8 cellular contexts compared by ENCODE assay signal in genomic region chr19:47124937-47125668, GRCh38. TPM values are rescaled to one million over a fixed set of nuclear protein-coding genes. Genes with fewer than 3 reads are reported as not detected.
DNase-seq lines count a peak whose midpoint lies in the region; ATAC-seq and TF ChIP-seq lines count a peak whose summit lies in the region.

No MANE protein-coding gene starts in this region.

- H3K9ac ChIP-seq in mucosa of stomach (ENCODE audit: low read length): peak overlapping the region; percentile 7

- peak; percentile 55 to 72 for ATAC-seq in activated naive CD4-positive, alpha-beta T cell treated with anti-CD3 and anti-CD28 coated beads, Interleukin-2, amount 50 U/mL, for 72 hours

- CTCF ChIA-PET in activated naive CD4-positive, alpha-beta T cell treated with anti-CD3 and anti-CD28 coated beads, Interleukin-2, amount 10 ng/mL, durations not matched to agents 7 days and 5 days (lab: Charles Lee): interaction anchor here (0.6 to 4.7 kb wide), 14 partner anchors 9 to 112 kb away, joined by 3 to 54 read pairs (median 6); partner anchors contain the start of gene ZC3H4

- no peaks in the 10 kb centered on the region for H3K9me3 ChIP-seq in SJSA1 (replicated peaks)
- H3K9me3 ChIP-seq in mucosa of stomach (ENCODE audit: control insufficient read depth, low read length): no peaks in the 10 kb centered on the region

- H3K27me3 ChIP-seq in SJSA1 (replicated peaks): no peaks in the 10 kb centered on the region
- no peaks in the 10 kb centered on the region for H3K27me3 ChIP-seq in mucosa of stomach (ENCODE audit: control insufficient read depth, insufficient read depth, low read length)

- no peak overlapping the region for H3K4me3 Mint-ChIP-seq in activated naive CD4-positive, alpha-beta T cell treated with anti-CD3 and anti-CD28 coated beads, Interleukin-2, amount 10 ng/mL, durations not matched to agents 7 days and 5 days

- H3K27me3 Mint-ChIP-seq in activated naive CD4-positive, alpha-beta T cell treated with anti-CD3 and anti-CD28 coated beads, Interleukin-2, amount 10 ng/mL, durations not matched to agents 7 days and 5 days: peaks cover 10% of the 10 kb centered on the region

- TF ChIP-seq CTCF in epithelial cell of esophagus (IDR thresholded peaks at IDR 0.05; ENCODE audit: insufficient read depth, low read depth, low read length, missing control alignments): peak; percentile 63

- no peak overlapping the region for H3K4me3 ChIP-seq in SJSA1
- no peak overlapping the region for H3K4me3 ChIP-seq in epithelial cell of esophagus (ENCODE audit: low read length)
- no peak overlapping the region for H3K4me3 ChIP-seq in mucosa of stomach (ENCODE audit: low read length)

- H3K9me3 Mint-ChIP-seq in activated naive CD4-positive, alpha-beta T cell treated with anti-CD3 and anti-CD28 coated beads, Interleukin-2, amount 50 U/mL, for 72 hours: peaks cover 0 to 3% of the 10 kb centered on the region in 2 donors
- no peaks in the 10 kb centered on the region for H3K9me3 Mint-ChIP-seq in activated naive CD4-positive, alpha-beta T cell treated with anti-CD3 and anti-CD28 coated beads, Interleukin-2, amount 10 ng/mL, durations not matched to agents 7 days and 5 days

- DNase-seq in activated naive CD4-positive, alpha-beta T cell treated with anti-CD3 and anti-CD28 coated beads, Interleukin-2, amount 50 U/mL, for 72 hours (ENCODE audit: low spot score in 2 of 2): peak in 1 of 2 donors; percentile 23
- no peak for DNase-seq in activated naive CD4-positive, alpha-beta T cell treated with anti-CD3 and anti-CD28 coated beads, Interleukin-2, amount 10 ng/mL, durations not matched to agents 7 days and 5 days
- DNase-seq in NCI-H1105 (lab: John Stamatoyannopoulos, UW): peak; percentile 75
- DNase-seq in SJSA1 (ENCODE audit: low read depth in 1 of 2, low spot score in 2 of 2): peak; percentile 47 to 75
- peak; percentile 82 for DNase-seq in epithelial cell of esophagus (ENCODE audit: low read depth)
- no peak for DNase-seq in effector CD4-positive, alpha-beta T cell
- DNase-seq in activated gamma-delta T cell treated with Interleukin-2 at 50 U/mL for 16 hours: no peak

- H3K4me1 Mint-ChIP-seq in activated naive CD4-positive, alpha-beta T cell treated with anti-CD3 and anti-CD28 coated beads, Interleukin-2, amount 10 ng/mL, durations not matched to agents 7 days and 5 days: peaks cover 7% of the 10 kb centered on the region

- H3K27ac ChIP-seq in SJSA1: no peak overlapping the region

- H3K36me3 Mint-ChIP-seq in activated naive CD4-positive, alpha-beta T cell treated with anti-CD3 and anti-CD28 coated beads, Interleukin-2, amount 50 U/mL, for 72 hours: peaks cover under 1 to 8% of the 10 kb centered on the region in 2 donors
- no peaks in the 10 kb centered on the region for H3K36me3 Mint-ChIP-seq in activated naive CD4-positive, alpha-beta T cell treated with anti-CD3 and anti-CD28 coated beads, Interleukin-2, amount 10 ng/mL, durations not matched to agents 7 days and 5 days

- no peak overlapping the region for H3K27ac Mint-ChIP-seq in activated naive CD4-positive, alpha-beta T cell treated with anti-CD3 and anti-CD28 coated beads, Interleukin-2, amount 50 U/mL, for 72 hours
- H3K27ac Mint-ChIP-seq in activated naive CD4-positive, alpha-beta T cell treated with anti-CD3 and anti-CD28 coated beads, Interleukin-2, amount 10 ng/mL, durations not matched to agents 7 days and 5 days: no peak overlapping the region

- H3K4me1 ChIP-seq in SJSA1 (replicated peaks): peaks cover 29% of the 10 kb centered on the region
- peaks cover 6% of the 10 kb centered on the region for H3K4me1 ChIP-seq in mucosa of stomach (ENCODE audit: control insufficient read depth, insufficient read depth, low read length)

- H3K36me3 ChIP-seq in SJSA1 (no peaks in the 10 kb centered on the region), mucosa of stomach (ENCODE audit: control insufficient read depth, insufficient read depth, low read length) (no peaks in the 10 kb centered on the region)

RNA-seq across cellular contexts. Expression of gene SAE1, which starts 5.5 kb away (rescaled TPM):
- total RNA-seq in activated naive CD4-positive, alpha-beta T cell treated with anti-CD3 and anti-CD28 coated beads, Interleukin-2, amount 50 U/mL, for 72 hours: 100 to 1,000 TPM; 121 to 178 TPM
- total RNA-seq in SJSA1 (2014; rRNA removed; shearing (Covaris generic)): 321 and 324 TPM in 2 replicates

RNA-seq across cellular contexts. Expression of gene ZC3H4, which starts 11.5 kb away (rescaled TPM):
- 100 to 1,000 TPM in 1 of 2 donors, 10 to 100 TPM in 1; 49.8 to 112 TPM for total RNA-seq in activated naive CD4-positive, alpha-beta T cell treated with anti-CD3 and anti-CD28 coated beads, Interleukin-2, amount 50 U/mL, for 72 hours
- total RNA-seq in SJSA1 (2014; rRNA removed; shearing (Covaris generic)): 6.8 and 11.1 TPM in 2 replicates

Comparison
In these comparisons a context has a peak if more than half of its experiments do, and no peak if none do; other contexts are left out.
1. DNase-seq: peak in NCI-H1105 (single experiment), SJSA1 (2 of 2) and epithelial cell of esophagus (single experiment); none in activated naive CD4-positive, alpha-beta T cell treated with anti-CD3 and anti-CD28 coated beads, Interleukin-2, amount 10 ng/mL, durations not matched to agents 7 days and 5 days (single experiment), effector CD4-positive, alpha-beta T cell (single experiment) and activated gamma-delta T cell treated with Interleukin-2 at 50 U/mL for 16 hours (single experiment).